1 cellular context compared by ENCODE assay signal in genomic region chr17:78727057-78727456, GRCh38.
TF ChIP-seq lines count a peak whose summit lies in the region.

No MANE protein-coding gene starts in this region.

TF ChIP-seq in K562, 482 proteins besides CTCF, POLR2A, EP300 and RAD21:
- TF ChIP-seq OTX1 (CRISPR knock-in tag; IDR thresholded peaks at IDR 0.05) = no peak
- TF ChIP-seq NR2C2 (CRISPR knock-in tag; IDR thresholded peaks at IDR 0.05) = no peak
- TF ChIP-seq NR2C2 (tag; IDR thresholded peaks at IDR 0.05) = no peak
- TF ChIP-seq PKNOX1 (IDR thresholded peaks at IDR 0.05) = no peak
- peak; percentile 50; the same call in 1 of the 2 replicates for TF ChIP-seq MAFG (tag; conservative IDR thresholded peaks at IDR 0.05)
- peak; percentile 39; the same call in 1 of the 2 replicates for TF ChIP-seq MAFF (IDR thresholded peaks at IDR 0.05; ENCODE audit: low read length)
- peak; percentile 78 for TF ChIP-seq C11orf30 (IDR thresholded peaks at IDR 0.05; ENCODE audit: low read depth)
- TF ChIP-seq CBX2 (IDR thresholded peaks at IDR 0.05; ENCODE audit: insufficient read depth, low read length, poor library complexity, severe bottlenecking) = no peak
- no peak for TF ChIP-seq ZBTB49 (CRISPR knock-in tag; IDR thresholded peaks at IDR 0.05; ENCODE audit: borderline replicate concordance)
- TF ChIP-seq ATF4 (CRISPR knock-in tag; IDR thresholded peaks at IDR 0.05) = no peak
- TF ChIP-seq FOXJ3 (CRISPR knock-in tag; IDR thresholded peaks at IDR 0.05) = no peak
- TF ChIP-seq ZNF717 (CRISPR knock-in tag; IDR thresholded peaks at IDR 0.05) = no peak
- TF ChIP-seq ZNF780A (CRISPR knock-in tag; IDR thresholded peaks at IDR 0.05) = no peak
- TF ChIP-seq ZNF316 (IDR thresholded peaks at IDR 0.05) = peak; percentile 84
- TF ChIP-seq MAFK (IDR thresholded peaks at IDR 0.05; ENCODE audit: low read length) = peak; percentile 38; the same call in 1 of the 2 replicates
- TF ChIP-seq NELFE (IDR thresholded peaks at IDR 0.05; ENCODE audit: insufficient read depth, insufficient read length) = no peak
- no peak for TF ChIP-seq SIN3A (IDR thresholded peaks at IDR 0.05; ENCODE audit: borderline replicate concordance in 2 of 2, control insufficient read depth in 1 of 2, low read depth in 2 of 2, low read length in 2 of 2)
- no peak for TF ChIP-seq ZNF184 (CRISPR knock-in tag; IDR thresholded peaks at IDR 0.05)
- no peak for TF ChIP-seq MEF2D (tag; conservative IDR thresholded peaks at IDR 0.05; ENCODE audit: low read depth)
- TF ChIP-seq TFAM (CRISPR knock-in tag; conservative IDR thresholded peaks at IDR 0.05) = no peak
- TF ChIP-seq TRIM24 (IDR thresholded peaks at IDR 0.05) = no peak
- TF ChIP-seq MCM5 (IDR thresholded peaks at IDR 0.05; ENCODE audit: low read depth) = no peak
